ENCODE assay signal across 1 cellular context in genomic region chr6:67345946-67346345, GRCh38.
TF ChIP-seq lines count a peak whose summit lies in the region.

No MANE protein-coding gene starts in this region.

TF ChIP-seq in HepG2, 621 proteins besides CTCF, POLR2A, EP300 and RAD21 (continued from another document):
- TF ChIP-seq MAFK (conservative IDR thresholded peaks at IDR 0.05 in 1 of 2, IDR thresholded peaks at IDR 0.05 in 1 of 2; ENCODE audit: low read length in 2 of 2): peak in 1 of 2 experiments; percentile 38; a peak in 1 of 4 replicates
- no peak for TF ChIP-seq SKIL (CRISPR knock-in tag; IDR thresholded peaks at IDR 0.05; ENCODE audit: borderline replicate concordance)
- TF ChIP-seq PAX8 (CRISPR knock-in tag; IDR thresholded peaks at IDR 0.05; ENCODE audit: borderline replicate concordance): no peak
- TF ChIP-seq ARNTL (CRISPR knock-in tag; IDR thresholded peaks at IDR 0.05): no peak
- no peak for TF ChIP-seq ZNF883 (CRISPR knock-in tag; IDR thresholded peaks at IDR 0.05; ENCODE audit: not compliant biosample characterization)
- TF ChIP-seq MAZ (IDR thresholded peaks at IDR 0.05; ENCODE audit: borderline replicate concordance, low read depth, low read length): no peak
- no peak for TF ChIP-seq MAZ (CRISPR knock-in tag; IDR thresholded peaks at IDR 0.05; ENCODE audit: low read depth)
- TF ChIP-seq NFE2L1 (CRISPR knock-in tag; IDR thresholded peaks at IDR 0.05; ENCODE audit: borderline replicate concordance): no peak
- TF ChIP-seq MXD4 (CRISPR knock-in tag; IDR thresholded peaks at IDR 0.05): no peak
- TF ChIP-seq SALL1 (CRISPR knock-in tag; IDR thresholded peaks at IDR 0.05): no peak
- TF ChIP-seq ZNF747 (CRISPR knock-in tag; IDR thresholded peaks at IDR 0.05; ENCODE audit: borderline replicate concordance): no peak
- no peak for TF ChIP-seq ZNF781 (CRISPR knock-in tag; IDR thresholded peaks at IDR 0.05; ENCODE audit: borderline replicate concordance, not compliant biosample characterization)
- TF ChIP-seq BHLHE40 (IDR thresholded peaks at IDR 0.05; ENCODE audit: low read length): peak; percentile 74
- TF ChIP-seq ZBTB2 (CRISPR knock-in tag; IDR thresholded peaks at IDR 0.05; ENCODE audit: low read depth): no peak
- no peak for TF ChIP-seq KLF6 (CRISPR knock-in tag; IDR thresholded peaks at IDR 0.05)
- no peak for TF ChIP-seq KAT7 (CRISPR knock-in tag; IDR thresholded peaks at IDR 0.05; ENCODE audit: borderline replicate concordance)
- TF ChIP-seq SNRNP70 (IDR thresholded peaks at IDR 0.05; ENCODE audit: low read depth, low read length): no peak
- TF ChIP-seq ZBTB43 (CRISPR knock-in tag; conservative IDR thresholded peaks at IDR 0.05): no peak
